In the genomic region with DNA sequence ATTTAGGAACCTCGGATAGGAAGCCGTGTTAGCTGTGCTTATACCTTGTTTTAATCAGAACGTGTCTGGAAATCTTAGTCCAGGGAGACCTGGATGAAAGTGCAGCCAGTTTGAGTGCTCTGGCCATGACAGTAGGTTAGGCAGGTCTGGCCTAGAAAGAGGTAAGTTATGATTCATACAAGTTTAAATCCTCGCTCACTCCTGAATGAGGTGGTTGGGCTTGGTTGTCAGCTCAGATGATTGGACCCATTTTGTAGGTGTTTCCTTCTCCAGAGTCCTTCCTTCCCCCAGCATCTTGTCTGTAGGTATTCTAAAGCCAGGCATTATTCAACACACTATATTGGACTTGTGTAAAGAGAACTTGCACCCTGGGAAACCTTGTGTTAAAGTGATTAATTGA, we compare ENCODE assay signal across 19 cellular contexts.
"Had no signal": no experiment of that assay in that cellular context is flagged by ENCODE, and none has a peak within 500 bp of the region (broad histone marks: within the 10 kb centered on the region; RNA-seq: fewer than 3 reads in every experiment).

No MANE protein-coding gene starts in this region.

- H3K4me1 ChIP-seq: sigmoid colon, upper lobe of left lung had no signal

- H3K9me3 ChIP-seq: esophagus muscularis mucosa, heart left ventricle, neutrophil, sigmoid colon, suprapubic skin, upper lobe of left lung had no signal

- ATAC-seq: T-helper 17 cell had no signal

- H3K4me3 ChIP-seq: esophagus muscularis mucosa, heart left ventricle, sigmoid colon, suprapubic skin, upper lobe of left lung had no signal

- DNase-seq: activated CD4-positive, alpha-beta T cell treated with anti-CD3 and anti-CD28 coated beads, Interleukin-2, amount 10 ng/mL, durations not matched to agents 7 days and 5 days; activated CD4-positive, CD25-positive, alpha-beta regulatory T cell; activated effector memory CD4-positive, alpha-beta T cell treated with anti-CD3 and anti-CD28 coated beads, Interleukin-2, amount 50 U/mL, for 16 hours; activated T-cell treated with anti-CD3 and anti-CD28 coated beads, Interleukin-2, amount 50 U/mL, for 24 hours; amygdala; dermis blood vessel endothelial cell; heart left ventricle; sigmoid colon; stimulated activated CD4-positive, alpha-beta T cell treated with anti-CD3 and anti-CD28 coated beads, Interleukin-2, amount 100 ng/mL, for 48 hours; stimulated activated naive CD4-positive, alpha-beta T cell treated with Interleukin-2 at 50 U/mL for 16 hours; T-helper 17 cell; upper lobe of left lung had no signal

- H3K27ac ChIP-seq: esophagus muscularis mucosa, neutrophil, sigmoid colon, suprapubic skin, upper lobe of left lung had no signal

- H3K27me3 ChIP-seq: esophagus muscularis mucosa, heart left ventricle, neutrophil, sigmoid colon, suprapubic skin, upper lobe of left lung had no signal

- H3K4me3 Mint-ChIP-seq: activated CD4-positive, alpha-beta T cell treated with anti-CD3 and anti-CD28 coated beads, Interleukin-2, amount 10 ng/mL, durations not matched to agents 7 days and 5 days; activated naive CD8-positive, alpha-beta T cell; activated T-cell treated with anti-CD3 and anti-CD28 coated beads, Interleukin-2, amount 50 U/mL, for 24 hours; T-helper 17 cell had no signal

- H3K36me3 ChIP-seq: heart left ventricle, neutrophil, sigmoid colon, suprapubic skin, upper lobe of left lung had no signal

- H3K9me3 Mint-ChIP-seq: activated CD4-positive, alpha-beta T cell treated with anti-CD3 and anti-CD28 coated beads, Interleukin-2, amount 10 ng/mL, durations not matched to agents 7 days and 5 days; activated T-cell treated with anti-CD3 and anti-CD28 coated beads, Interleukin-2, amount 50 U/mL, for 24 hours; brain had no signal

- H3K27ac Mint-ChIP-seq: activated CD4-positive, alpha-beta T cell treated with anti-CD3 and anti-CD28 coated beads, Interleukin-2, amount 10 ng/mL, durations not matched to agents 7 days and 5 days; activated naive CD8-positive, alpha-beta T cell; activated T-cell treated with anti-CD3 and anti-CD28 coated beads, Interleukin-2, amount 50 U/mL, for 24 hours; T-helper 17 cell had no signal

- H3K36me3 Mint-ChIP-seq: activated naive CD8-positive, alpha-beta T cell had no signal

- H3K4me1 Mint-ChIP-seq: activated CD4-positive, alpha-beta T cell treated with anti-CD3 and anti-CD28 coated beads, Interleukin-2, amount 10 ng/mL, durations not matched to agents 7 days and 5 days; T-helper 17 cell had no signal

- FAIRE-seq: islet of Langerhans, TTC549 had no signal

- H3K27me3 Mint-ChIP-seq: activated CD4-positive, alpha-beta T cell treated with anti-CD3 and anti-CD28 coated beads, Interleukin-2, amount 10 ng/mL, durations not matched to agents 7 days and 5 days; activated naive CD8-positive, alpha-beta T cell; activated T-cell treated with anti-CD3 and anti-CD28 coated beads, Interleukin-2, amount 50 U/mL, for 24 hours; T-helper 17 cell had no signal
